Comparison of ENCODE assay signal across 22 cellular contexts in the genomic region with DNA sequence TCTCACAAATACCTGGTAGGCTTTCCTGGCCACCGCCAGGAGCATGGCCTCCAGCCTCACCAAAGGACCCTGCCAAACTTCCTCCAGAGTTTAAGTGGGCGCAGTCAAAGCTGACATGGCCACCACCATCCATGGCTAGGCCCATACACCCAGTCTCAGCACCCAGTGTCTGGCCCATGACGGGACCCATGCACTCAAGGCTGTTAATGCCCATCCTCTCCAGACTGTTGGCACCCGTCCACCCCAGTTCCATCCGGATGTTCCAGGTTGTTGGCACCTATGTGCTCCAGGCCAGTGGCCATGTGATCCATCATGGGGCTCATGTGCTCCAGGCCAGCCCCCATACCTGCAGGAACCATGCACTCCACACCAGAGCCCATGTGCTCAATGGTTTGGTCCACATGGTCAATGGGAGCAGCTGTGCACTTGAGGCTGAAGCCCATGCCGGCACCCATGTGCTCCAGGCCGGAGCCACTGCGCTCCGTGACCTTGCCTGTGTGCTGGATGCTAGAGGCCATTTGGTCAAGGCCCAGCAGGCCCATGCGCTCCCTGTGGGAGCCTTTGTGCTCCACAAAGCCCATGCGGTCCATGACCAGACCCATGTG. TPM values are rescaled to one million over a fixed set of nuclear protein-coding genes. Genes with fewer than 3 reads are reported as not detected.
DNase-seq lines count a peak whose midpoint lies in the region; ATAC-seq, FAIRE-seq and TF ChIP-seq lines count a peak whose summit lies in the region.
"Had no signal": no experiment of that assay in that cellular context is flagged by ENCODE, and none has a peak within 500 bp of the region (broad histone marks: within the 10 kb centered on the region; RNA-seq: fewer than 3 reads in every experiment).

No MANE protein-coding gene starts in this region.

- peak overlapping the region; percentile 32 for H4K91ac ChIP-seq in H1 (replicated peaks; ENCODE audit: insufficient read length, low read length)
- no peak overlapping the region for H4K91ac ChIP-seq in neuronal stem cell (ENCODE audit: low read depth, low read length, poor library complexity)

- H3K4me1 ChIP-seq in HepG2 (ENCODE audit: insufficient read depth, low read length) (peaks cover under 1% of the 10 kb centered on the region; the same call in 1 of the 2 replicates), right lobe of liver (no peaks in the 10 kb centered on the region), H1 (replicated peaks in 1 of 4; ENCODE audit: control insufficient read depth in 3 of 4, insufficient read depth in 4 of 4, low read length in 3 of 4) (no peaks in the 10 kb centered on the region), neuronal stem cell (ENCODE audit: control insufficient read depth in 2 of 2, insufficient read depth in 1 of 2, low read depth in 1 of 2, low read length in 2 of 2) (no peaks in the 10 kb centered on the region)
- H3K4me1 ChIP-seq: A549, BE2C, Peyer's patch had no signal

- H3K4me2 ChIP-seq in HepG2 (ENCODE audit: low read depth, low read length) (no peak overlapping the region), H1 (ENCODE audit: insufficient read depth in 1 of 2, low read depth in 2 of 2, low read length in 2 of 2) (no peak overlapping the region), neuronal stem cell (ENCODE audit: insufficient read depth, low read length, poor library complexity, severe bottlenecking) (no peak overlapping the region)
- H3K4me2 ChIP-seq: A549 had no signal

- intact Hi-C loops in HepG2 (cut with micrococcal nuclease; ENCODE audit: unreplicated experiment) = no loop called here
- intact Hi-C loops in right lobe of liver (cut with DNase I) = no loop called here

- no peak overlapping the region for H2BK15ac ChIP-seq in H1 (ENCODE audit: low read length)
- no peak overlapping the region for H2BK15ac ChIP-seq in neuronal stem cell (ENCODE audit: low read length)

- peaks cover 11% of the 10 kb centered on the region for H3K79me1 ChIP-seq in H1 (ENCODE audit: low read depth, low read length)
- peaks cover 8% of the 10 kb centered on the region for H3K79me1 ChIP-seq in neuronal stem cell (ENCODE audit: low read depth, low read length)

- H3K36me3 ChIP-seq in HepG2 (replicated peaks in 1 of 2; ENCODE audit: control insufficient read depth in 1 of 2, insufficient read depth in 2 of 2, low read length in 2 of 2) = peaks cover 1 to 9% of the 10 kb centered on the region in 2 experiments; a peak in 2 of 5 replicates
- no peaks in the 10 kb centered on the region for H3K36me3 ChIP-seq in right lobe of liver
- peaks cover 0 to 5% (median 0%) of the 10 kb centered on the region in 4 experiments; a peak in 1 of 8 replicates for H3K36me3 ChIP-seq in H1 (ENCODE audit: control insufficient read depth in 2 of 4, insufficient read depth in 4 of 4, low read length in 3 of 4)
- H3K36me3 ChIP-seq in neuronal stem cell (replicated peaks in 1 of 2; ENCODE audit: control insufficient read depth in 2 of 2, insufficient read depth in 2 of 2, low read length in 2 of 2) = peaks cover 1 to 42% of the 10 kb centered on the region in 2 donors

- WGBS in HepG2 (ENCODE audit: low lambda C conversion rate) = 95% methylated on average over 8 of the region's 11 CpGs
- 100% methylated on average over 1 of the region's 11 CpGs for WGBS in right lobe of liver (ENCODE audit: insufficient coverage, low coverage, low lambda C conversion rate, missing lambda C conversion rate)
- WGBS in H1 (ENCODE audit: extremely low coverage in 1 of 2, insufficient coverage in 1 of 2, insufficient read length in 1 of 2, insufficient replicate concordance in 2 of 2, low coverage in 1 of 2, low lambda C conversion rate in 2 of 2, missing lambda C conversion rate in 1 of 2), 2 experiments = 94% methylated on average over 11 of the region's 11 CpGs; no CpG with 5 or more reads in 1 of the 2 experiments
- no CpG with 5 or more reads among the region's 11 CpGs for WGBS in neuronal stem cell (ENCODE audit: extremely low coverage in 2 of 2, insufficient read length in 2 of 2, insufficient replicate concordance in 1 of 2), 2 donors

- H2AK5ac ChIP-seq in H1 (ENCODE audit: low read depth, low read length) (no peak overlapping the region), neuronal stem cell (ENCODE audit: low read depth, low read length) (no peak overlapping the region)

- peak overlapping the region; percentile 18 for H4K5ac ChIP-seq in H1 (ENCODE audit: insufficient read length, low read depth, low read length)

- TF ChIP-seq CTCF in HepG2 (CRISPR knock-in tag; IDR thresholded peaks at IDR 0.05) (no peak), right lobe of liver (IDR thresholded peaks at IDR 0.05) (no peak), H1 (IDR thresholded peaks at IDR 0.05; ENCODE audit: control extremely low read depth in 1 of 3, insufficient read depth in 1 of 3, low read depth in 1 of 3, low read length in 3 of 3) (no peak)

- TF ChIP-seq EP300 in HepG2 (IDR thresholded peaks at IDR 0.05; ENCODE audit: low read depth in 2 of 2, low read length in 2 of 2) (no peak), HepG2 (CRISPR knock-in tag; IDR thresholded peaks at IDR 0.05; ENCODE audit: borderline replicate concordance) (no peak), H1 (IDR thresholded peaks at IDR 0.05; ENCODE audit: borderline replicate concordance in 1 of 2, low read depth in 2 of 2, low read length in 2 of 2) (no peak)

- H4K20me1 ChIP-seq in HepG2 (ENCODE audit: insufficient read depth, low read length) = peaks cover 12% of the 10 kb centered on the region; the same call in 1 of the 2 replicates
- peaks cover 12 to 18% of the 10 kb centered on the region in 2 experiments for H4K20me1 ChIP-seq in H1 (replicated peaks in 1 of 2; ENCODE audit: control insufficient read depth in 1 of 2, insufficient read depth in 2 of 2, low read length in 2 of 2)

- H3K4ac ChIP-seq in H1 (replicated peaks; ENCODE audit: insufficient read length, low read depth, low read length) (no peak overlapping the region), neuronal stem cell (ENCODE audit: low read length) (no peak overlapping the region)

- H3K79me2 ChIP-seq in HepG2 (ENCODE audit: insufficient read depth, low read length) (peaks cover 91% of the 10 kb centered on the region), H1 (ENCODE audit: control insufficient read depth in 1 of 2, insufficient read depth in 2 of 2, low read length in 2 of 2) (peaks cover 16 to 98% of the 10 kb centered on the region in 2 experiments)

- H3K23ac ChIP-seq in H1 (ENCODE audit: insufficient read length) = no peak overlapping the region
- peak overlapping the region; percentile 1 for H3K23ac ChIP-seq in neuronal stem cell (ENCODE audit: low read depth, low read length, poor library complexity)

- no peak overlapping the region for H3K27ac ChIP-seq in HepG2 (ENCODE audit: extremely low read length, insufficient read depth, low read length)
- no peak overlapping the region for H3K27ac ChIP-seq in right lobe of liver
- peak overlapping the region; percentile 26; the same call in 1 of the 2 replicates for H3K27ac ChIP-seq in H1 (ENCODE audit: low read depth, low read length)
- H3K27ac ChIP-seq in neuronal stem cell (replicated peaks; ENCODE audit: low read length) = no peak overlapping the region
- H3K27ac ChIP-seq: A549, Peyer's patch had no signal

- TF ChIP-seq RAD21 in HepG2 (CRISPR knock-in tag; IDR thresholded peaks at IDR 0.05) = no peak
- no peak for TF ChIP-seq RAD21 in H1 (IDR thresholded peaks at IDR 0.05 in 1 of 2, conservative IDR thresholded peaks at IDR 0.05 in 1 of 2; ENCODE audit: low read depth in 2 of 2, low read length in 2 of 2)

- H3K23me2 ChIP-seq in H1 (ENCODE audit: low read depth, low read length) = no peaks in the 10 kb centered on the region

- H3K18ac ChIP-seq in H1 (ENCODE audit: extremely low read depth, low read length) = no peak overlapping the region
- H3K18ac ChIP-seq in neuronal stem cell (ENCODE audit: low read length) = peak overlapping the region; percentile 58

- H3K9ac ChIP-seq in HepG2 (ENCODE audit: insufficient read depth, low read depth, low read length) = no peak overlapping the region
- no peak overlapping the region for H3K9ac ChIP-seq in H1 (replicated peaks in 1 of 4; ENCODE audit: extremely low read depth in 1 of 4, low read depth in 3 of 4, low read length in 3 of 4)
- no peak overlapping the region for H3K9ac ChIP-seq in neuronal stem cell (ENCODE audit: low read depth, low read length, poor library complexity)

- TF ChIP-seq POLR2A in HepG2 (IDR thresholded peaks at IDR 0.05; ENCODE audit: insufficient read depth in 1 of 2, low read depth in 2 of 2, low read length in 2 of 2) (no peak), right lobe of liver (IDR thresholded peaks at IDR 0.05) (no peak), H1 (IDR thresholded peaks at IDR 0.05; ENCODE audit: control extremely low read depth in 1 of 2, low read depth in 2 of 2, low read length in 2 of 2) (no peak)

- no peak overlapping the region; the same call in 1 of the 2 replicates for H2BK5ac ChIP-seq in H1 (ENCODE audit: low read depth, low read length)
- no peak overlapping the region for H2BK5ac ChIP-seq in neuronal stem cell (ENCODE audit: low read length)

- BruUV-seq in HepG2 (replicated peaks; lab: Mats Ljungman, UMichigan) = no TSS peak

- DNase-seq in HepG2 (ENCODE audit: low spot score) (no peak), right lobe of liver (no peak), H1 (ENCODE audit: low read depth in 1 of 2, low spot score in 2 of 2) (no peak), neuronal stem cell (ENCODE audit: low spot score) (no peak), AG08396 (ENCODE audit: low spot score) (no peak), NCI-H1092 (lab: John Stamatoyannopoulos, UW) (no peak), pons (ENCODE audit: low spot score) (no peak)
- DNase-seq: BE2C, EL, GF-D8, H9, Karpas-422, MV-4-11, NCI-H1694, NCI-H2081, NCI-H2171, NCI-H524 treated with DMSO at 0.1 percent for 48 hours, NCI-H82, Peyer's patch had no signal

- ATAC-seq in HepG2 (no peak), right lobe of liver (no peak), HG02678 (IDR thresholded peaks at IDR 0.05; ENCODE audit: unreplicated experiment) (no peak)
- ATAC-seq: A549 had no signal

- CTCF ChIA-PET in HepG2 (lab: Yijun Ruan, JAX; ENCODE audit: low intra/inter-chr PET ratio, low total read pairs) (no interaction called here), H1 (lab: Charles Lee; ENCODE audit: partially characterized antibody) (no interaction called here)

- no peak overlapping the region for H3K4me3 ChIP-seq in HepG2 (replicated peaks in 1 of 3; ENCODE audit: insufficient read depth in 1 of 3, low read depth in 2 of 3, low read length in 3 of 3)
- no peak overlapping the region for H3K4me3 ChIP-seq in right lobe of liver
- no peak overlapping the region for H3K4me3 ChIP-seq in H1 (ENCODE audit: extremely low read depth in 1 of 4, insufficient read depth in 2 of 4, low read depth in 3 of 4, low read length in 4 of 4)
- no peak overlapping the region for H3K4me3 ChIP-seq in neuronal stem cell (ENCODE audit: low read length in 2 of 2)
- H3K4me3 ChIP-seq: A549, Peyer's patch had no signal

- H3K9me3 ChIP-seq in HepG2 (ENCODE audit: low read length) (no peaks in the 10 kb centered on the region), right lobe of liver (no peaks in the 10 kb centered on the region), H1 (ENCODE audit: insufficient read depth in 2 of 2, low read depth in 1 of 2, low read length in 1 of 2) (no peaks in the 10 kb centered on the region), neuronal stem cell (replicated peaks in 1 of 2; ENCODE audit: control insufficient read depth in 2 of 2, insufficient read depth in 1 of 2, low read depth in 1 of 2, low read length in 2 of 2) (peaks cover 4 to 21% of the 10 kb centered on the region in 2 donors)
- H3K9me3 ChIP-seq: A549, BE2C, Peyer's patch had no signal

- no peak overlapping the region for H2BK120ac ChIP-seq in H1 (replicated peaks; ENCODE audit: low read depth, low read length)
- no peak overlapping the region for H2BK120ac ChIP-seq in neuronal stem cell (ENCODE audit: low read depth, low read length)

- POLR2A ChIA-PET in HepG2 (lab: Yijun Ruan, JAX) (no interaction called here), H1 (lab: Charles Lee; ENCODE audit: partially characterized antibody) (interaction anchor here (1.0 kb wide), 1 partner anchor 21 kb away, joined by 3 read pairs; the partner anchor contains the start of gene CTDSPL2)

- H4K8ac ChIP-seq in H1 (ENCODE audit: extremely low read depth, insufficient read depth, low read length) (peak overlapping the region; percentile 28; the same call in 1 of the 2 replicates), neuronal stem cell (ENCODE audit: low read depth, low read length) (no peak overlapping the region)

- H3K56ac ChIP-seq in H1 (replicated peaks; ENCODE audit: insufficient read length, low read depth, low read length) = no peak overlapping the region

- H2BK12ac ChIP-seq in H1 (ENCODE audit: low read depth, low read length) (no peak overlapping the region), neuronal stem cell (ENCODE audit: low read length) (no peak overlapping the region)

- H3K27me3 ChIP-seq in HepG2 (ENCODE audit: control insufficient read depth in 1 of 2, insufficient read depth in 2 of 2, low read length in 2 of 2) = no peaks in the 10 kb centered on the region
- H3K27me3 ChIP-seq in right lobe of liver = no peaks in the 10 kb centered on the region
- H3K27me3 ChIP-seq in H1 (replicated peaks in 1 of 4; ENCODE audit: control insufficient read depth in 3 of 4, extremely low read depth in 1 of 4, insufficient read depth in 3 of 4, low read length in 3 of 4) = no peaks in the 10 kb centered on the region
- H3K27me3 ChIP-seq in neuronal stem cell (ENCODE audit: control insufficient read depth in 3 of 3, insufficient read depth in 3 of 3, low read depth in 1 of 3, low read length in 3 of 3) = no peaks in the 10 kb centered on the region
- H3K27me3 ChIP-seq: BE2C, Peyer's patch had no signal

- H2AFZ ChIP-seq in HepG2 (ENCODE audit: low read length) = no peak overlapping the region
- H2AFZ ChIP-seq in H1 (ENCODE audit: low read length) = no peak overlapping the region
- H2AFZ ChIP-seq in neuronal stem cell (ENCODE audit: low read length) = no peak overlapping the region

- in situ Hi-C loops in HepG2 (cut with HindIII; ENCODE audit: extremely low pct_ligation_motif_present, low pct_unique_long_range_greater_than_20kb) = no loop called here

- no peak overlapping the region for H2BK20ac ChIP-seq in H1 (ENCODE audit: low read length)

- H3K14ac ChIP-seq in H1 (ENCODE audit: insufficient read length) (no peak overlapping the region), neuronal stem cell (ENCODE audit: low read length) (no peak overlapping the region)

- FAIRE-seq in HepG2 (lab: Jason Lieb, UNC) = no peak
- FAIRE-seq in H1 (lab: Jason Lieb, UNC) = no peak
- FAIRE-seq: A549, HTR-8/SVneo had no signal

RNA-seq across cellular contexts. Expression of gene CTDSPL2, which starts 20.4 kb away (rescaled TPM):
- total RNA-seq in HepG2 (2016; rRNA removed; fragmentation: Illumina TruSeq; extraction: Trizol) (56.2 and 95.2 TPM in 2 replicates), right lobe of liver (10 to 100 TPM in 4 of 6 experiments, 1 to 10 TPM in 2; 7.6 to 26.1 (median 15.0) TPM)
- 16.3 and 17.8 TPM in 2 replicates for total RNA-seq in HepG2 (2016; cell fraction: cytosol; rRNA removed; fragmentation: Illumina TruSeq; extraction: Trizol; ENCODE audit: low read depth)
- 59.2 and 94.0 TPM in 2 replicates for total RNA-seq in HepG2 (2016; cell fraction: insoluble cytoplasmic fraction; rRNA removed; fragmentation: Illumina TruSeq; extraction: Trizol)
- 31.1 and 33.8 TPM in 2 replicates for total RNA-seq in HepG2 (2016; cell fraction: membrane; rRNA removed; fragmentation: Illumina TruSeq; extraction: Trizol)
- total RNA-seq in HepG2 (2016; cell fraction: nucleus; rRNA removed; fragmentation: Illumina TruSeq; extraction: Trizol) = 64.4 and 67.2 TPM in 2 replicates
- polyA plus RNA-seq in HepG2 (2011; rRNA removed) (29.1 and 37.4 TPM in 2 replicates), H1 (2011; rRNA removed) (12.1 and 25.2 TPM in 2 replicates)
- 11.7 and 17.4 TPM in 2 replicates for polyA plus RNA-seq in HepG2 (2011; cell fraction: cytosol; rRNA removed)
- polyA plus RNA-seq in HepG2 (2011; cell fraction: nucleus; rRNA removed) = 10.9 and 15.2 TPM in 2 replicates
- polyA plus RNA-seq in HepG2 (2012) = 14.5 and 24.2 TPM in 2 replicates
- 0.89 and 0.95 TPM in 2 replicates for polyA plus RNA-seq in HepG2 (2016; cell fraction: cytosol; fragmentation: Illumina TruSeq; extraction: Trizol; ENCODE audit: low read depth)
- polyA plus RNA-seq in HepG2 (2016; cell fraction: insoluble cytoplasmic fraction; fragmentation: Illumina TruSeq; extraction: Trizol; ENCODE audit: low read depth) = 31.3 and 34.8 TPM in 2 replicates
- 4.6 TPM in 2 replicates for polyA plus RNA-seq in HepG2 (2016; cell fraction: membrane; fragmentation: Illumina TruSeq; extraction: Trizol; ENCODE audit: low read depth)
- polyA plus RNA-seq in HepG2 (2016; cell fraction: nucleus; fragmentation: Illumina TruSeq; extraction: Trizol; ENCODE audit: insufficient read depth, low read depth) = 25.9 and 28.0 TPM in 2 replicates
- polyA minus RNA-seq in HepG2 (2011; rRNA and poly(A)+ RNA removed; ENCODE audit: low replicate concordance) = 45.6 and 119 TPM in 2 replicates
- polyA minus RNA-seq in HepG2 (2011; cell fraction: cytosol; rRNA and poly(A)+ RNA removed) = 33.7 and 45.3 TPM in 2 replicates
- polyA minus RNA-seq in HepG2 (2011; cell fraction: nucleus; rRNA and poly(A)+ RNA removed) = 121 and 134 TPM in 2 replicates
- 64.5 and 64.7 TPM in 2 replicates for total RNA-seq in H1 (2021; fragmentation: NEBNext Ultra II Directional; extraction: Animal tissue kit (Norgen Biotek cat#: 25700))
- 32.2 TPM for polyA plus RNA-seq in H1 (2011; cell fraction: cytosol; rRNA removed)
- polyA plus RNA-seq in H1 (2011; cell fraction: nucleus; rRNA removed) = 38.0 TPM
- 42.1 to 71.5 TPM (median 46.3 TPM) in 4 replicates for polyA plus RNA-seq in H1 (2012, experiment 1 of 2)
- polyA plus RNA-seq in H1 (2012, experiment 2 of 2) = 1.7 TPM
- 46.4 TPM for polyA plus RNA-seq in H1 (2013, experiment 1 of 2)
- 44.2 TPM for polyA plus RNA-seq in H1 (2013, experiment 2 of 2)
- 134 and 160 TPM in 2 replicates for polyA minus RNA-seq in H1 (2011; rRNA and poly(A)+ RNA removed)
- polyA minus RNA-seq in H1 (2011; cell fraction: cytosol; rRNA and poly(A)+ RNA removed) = 56.2 TPM
- polyA minus RNA-seq in H1 (2011; cell fraction: nucleus; rRNA and poly(A)+ RNA removed) = 225 TPM
- 65.5 TPM for polyA plus RNA-seq in neuronal stem cell (2013, experiment 1 of 2)
- 73.7 TPM for polyA plus RNA-seq in neuronal stem cell (2013, experiment 2 of 2)
